In the genomic region with DNA sequence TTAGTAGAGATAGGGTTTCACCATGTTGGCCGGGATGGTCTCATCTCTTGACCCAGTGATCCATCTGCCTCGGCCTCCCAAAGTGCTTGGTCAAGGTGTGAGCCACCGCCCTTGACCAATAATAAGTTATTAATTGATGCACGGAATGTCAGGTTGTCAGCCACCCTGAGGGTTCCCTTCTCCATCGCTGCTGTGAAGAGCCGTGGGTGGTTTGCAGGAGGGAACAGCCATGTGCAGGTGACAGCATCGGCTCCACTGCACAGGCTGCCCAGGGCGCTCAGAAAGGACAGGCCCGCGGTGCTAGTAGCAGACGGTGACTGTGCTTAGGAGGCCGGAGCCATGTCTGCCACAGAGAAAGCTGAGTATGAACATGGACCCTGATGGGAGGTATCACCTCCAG, we compare ENCODE assay signal across 10 cellular contexts.
"Had no signal": no experiment of that assay in that cellular context is flagged by ENCODE, and none has a peak within 500 bp of the region (broad histone marks: within the 10 kb centered on the region; RNA-seq: fewer than 3 reads in every experiment).

No MANE protein-coding gene starts in this region.

- H3K9me3 ChIP-seq: SJSA1, uterus had no signal

- H3K4me1 ChIP-seq: SJSA1, uterus had no signal

- H3K4me3 Mint-ChIP-seq: activated T-cell treated with anti-CD3 and anti-CD28 coated beads, Interleukin-2, amount 50 U/mL, for 72 hours; naive B cell had no signal

- H3K27ac Mint-ChIP-seq: activated T-cell treated with anti-CD3 and anti-CD28 coated beads, Interleukin-2, amount 50 U/mL, for 72 hours; naive B cell had no signal

- H3K9me3 Mint-ChIP-seq: activated T-cell treated with anti-CD3 and anti-CD28 coated beads, Interleukin-2, amount 50 U/mL, for 72 hours; naive B cell had no signal

- DNase-seq: activated T-cell treated with anti-CD3 and anti-CD28 coated beads, Interleukin-2, amount 50 U/mL, for 72 hours; anterior cingulate cortex; naive B cell; retina; stimulated activated CD4-positive, alpha-beta T cell treated with anti-CD3 and anti-CD28 coated beads, Interleukin-4, amount 100 ng/mL, for 4 hours; stimulated activated naive CD8-positive, alpha-beta T cell treated with anti-CD3 and anti-CD28 coated beads, Interleukin-15, Interleukin-2, amounts not matched to agents 100 U/mL and 50 U/mL, for 24 hours; uterus had no signal

- ATAC-seq: activated CD4-positive, CD25-positive, alpha-beta regulatory T cell treated with anti-CD3 and anti-CD28 coated beads, Interleukin-2, amount 50 U/mL, for 24 hours; activated T-cell treated with anti-CD3 and anti-CD28 coated beads, Interleukin-2, amount 50 U/mL, for 72 hours; stimulated activated naive CD8-positive, alpha-beta T cell treated with anti-CD3 and anti-CD28 coated beads, Interleukin-15, Interleukin-2, amounts not matched to agents 100 U/mL and 50 U/mL, for 24 hours had no signal

- H3K4me1 Mint-ChIP-seq: naive B cell had no signal

- H3K4me3 ChIP-seq: SJSA1, skin epidermis, uterus had no signal

- H3K27ac ChIP-seq: SJSA1, skin epidermis, uterus had no signal

- H3K36me3 ChIP-seq: SJSA1, uterus had no signal

- H3K36me3 Mint-ChIP-seq: naive B cell had no signal

- H3K27me3 ChIP-seq: SJSA1, uterus had no signal
